In genomic region chr2:231648579-231649174, GRCh38 we compare ENCODE assay signal across 1 cellular context.
TF ChIP-seq lines count a peak whose summit lies in the region.

No MANE protein-coding gene starts in this region.

TF ChIP-seq in HepG2, 621 proteins besides CTCF, POLR2A, EP300 and RAD21 (continued from another document and continues in another):
- TF ChIP-seq THRA (CRISPR knock-in tag; IDR thresholded peaks at IDR 0.05; ENCODE audit: borderline replicate concordance) (peak; percentile 34; the same call in 1 of the 2 replicates), GATA4 (IDR thresholded peaks at IDR 0.05; ENCODE audit: borderline replicate concordance, low read depth) (no peak), GATAD1 (CRISPR knock-in tag; IDR thresholded peaks at IDR 0.05) (peak; percentile 48; the same call in 1 of the 2 replicates), ZSCAN5A (CRISPR knock-in tag; IDR thresholded peaks at IDR 0.05; ENCODE audit: borderline replicate concordance) (no peak), POGK (CRISPR knock-in tag; conservative IDR thresholded peaks at IDR 0.05) (no peak), TCF7 (IDR thresholded peaks at IDR 0.05; ENCODE audit: low read depth) (no peak), ZNF746 (CRISPR knock-in tag; IDR thresholded peaks at IDR 0.05) (no peak), FOSL2 (CRISPR knock-in tag; IDR thresholded peaks at IDR 0.05) (0 out of 2 replicates have a peak, but pooled peaks have one; percentile 15), ZUFSP (CRISPR knock-in tag; IDR thresholded peaks at IDR 0.05; ENCODE audit: borderline replicate concordance) (no peak), TRIM24 (CRISPR knock-in tag; IDR thresholded peaks at IDR 0.05) (no peak), HCFC1 (IDR thresholded peaks at IDR 0.05; ENCODE audit: low read depth, low read length) (no peak), MBD4 (IDR thresholded peaks at IDR 0.05; ENCODE audit: borderline replicate concordance, low read length) (no peak), ZNF331 (CRISPR knock-in tag; IDR thresholded peaks at IDR 0.05) (peak; percentile 38; the same call in 1 of the 2 replicates), RARA (CRISPR knock-in tag; IDR thresholded peaks at IDR 0.05) (no peak), HOXA9 (CRISPR knock-in tag; IDR thresholded peaks at IDR 0.05; ENCODE audit: borderline replicate concordance) (no peak), E2F5 (CRISPR knock-in tag; conservative IDR thresholded peaks at IDR 0.05) (no peak), KDM2A (CRISPR knock-in tag; IDR thresholded peaks at IDR 0.05; ENCODE audit: borderline replicate concordance, low read depth) (peak; percentile 58; the same call in 1 of the 2 replicates), ZFP37 (CRISPR knock-in tag; IDR thresholded peaks at IDR 0.05; ENCODE audit: borderline replicate concordance) (no peak), HOXA5 (CRISPR knock-in tag; IDR thresholded peaks at IDR 0.05) (no peak), MAFG (CRISPR knock-in tag; IDR thresholded peaks at IDR 0.05) (no peak), ETV5 (CRISPR knock-in tag; IDR thresholded peaks at IDR 0.05; ENCODE audit: borderline replicate concordance) (no peak), TBL1XR1 (IDR thresholded peaks at IDR 0.05; ENCODE audit: borderline replicate concordance, low read length, partially characterized antibody) (no peak), ZFP90 (CRISPR knock-in tag; IDR thresholded peaks at IDR 0.05; ENCODE audit: borderline replicate concordance) (no peak), TEAD3 (CRISPR knock-in tag; optimal IDR thresholded peaks at IDR 0.05; ENCODE audit: borderline replicate concordance) (peak; percentile 45), NCOA5 (CRISPR knock-in tag; IDR thresholded peaks at IDR 0.05) (no peak), CEBPG (CRISPR knock-in tag; IDR thresholded peaks at IDR 0.05) (no peak), NCOR1 (IDR thresholded peaks at IDR 0.05; ENCODE audit: borderline replicate concordance, low read length) (no peak), ZNF30 (CRISPR knock-in tag; IDR thresholded peaks at IDR 0.05) (no peak), ZNF574 (CRISPR knock-in tag; IDR thresholded peaks at IDR 0.05) (peak; percentile 45; the same call in 1 of the 2 replicates), RFXANK (CRISPR knock-in tag; IDR thresholded peaks at IDR 0.05) (no peak), PHF20 (CRISPR knock-in tag; IDR thresholded peaks at IDR 0.05) (no peak), ZNF430 (CRISPR knock-in tag; IDR thresholded peaks at IDR 0.05) (no peak), ZBTB4 (CRISPR knock-in tag; IDR thresholded peaks at IDR 0.05; ENCODE audit: borderline replicate concordance) (no peak), HOXA7 (CRISPR knock-in tag; IDR thresholded peaks at IDR 0.05) (no peak), ZNF230 (CRISPR knock-in tag; IDR thresholded peaks at IDR 0.05) (no peak), ZMYM4 (CRISPR knock-in tag; IDR thresholded peaks at IDR 0.05) (no peak), HOXD1 (CRISPR knock-in tag; IDR thresholded peaks at IDR 0.05) (no peak), SCMH1 (CRISPR knock-in tag; IDR thresholded peaks at IDR 0.05; ENCODE audit: borderline replicate concordance) (no peak), ZFP91 (CRISPR knock-in tag; IDR thresholded peaks at IDR 0.05; ENCODE audit: borderline replicate concordance) (0 out of 2 replicates have a peak, but pooled peaks have one; percentile 31), ZNF207 (IDR thresholded peaks at IDR 0.05; ENCODE audit: borderline replicate concordance) (no peak), CBX5 (CRISPR knock-in tag; IDR thresholded peaks at IDR 0.05; ENCODE audit: borderline replicate concordance) (peak; percentile 57; the same call in 1 of the 2 replicates), ZC3H13 (CRISPR knock-in tag; IDR thresholded peaks at IDR 0.05) (no peak), CREB1 (IDR thresholded peaks at IDR 0.05) (no peak), CREB1 (CRISPR knock-in tag; IDR thresholded peaks at IDR 0.05) (no peak), MED13 (CRISPR knock-in tag; IDR thresholded peaks at IDR 0.05) (no peak), ZNF704 (CRISPR knock-in tag; IDR thresholded peaks at IDR 0.05; ENCODE audit: borderline replicate concordance) (no peak), UBTF (CRISPR knock-in tag; IDR thresholded peaks at IDR 0.05) (no peak), FOSL1 (CRISPR knock-in tag; IDR thresholded peaks at IDR 0.05; ENCODE audit: borderline replicate concordance) (no peak), MATR3 (CRISPR knock-in tag; IDR thresholded peaks at IDR 0.05) (no peak)
